In genomic region chr3:133943639-133944131, GRCh38 we compare ENCODE assay signal across 10 cellular contexts. TPM values are rescaled to one million over a fixed set of nuclear protein-coding genes. Genes with fewer than 3 reads are reported as not detected.
A peak's percentile ranks its signal among the peaks of the same experiment; 100 is the strongest.
DNase-seq lines count a peak whose midpoint lies in the region; ATAC-seq, FAIRE-seq and TF ChIP-seq lines count a peak whose summit lies in the region.
"Had no signal": no experiment of that assay in that cellular context is flagged by ENCODE, and none has a peak within 500 bp of the region (broad histone marks: within the 10 kb centered on the region; RNA-seq: fewer than 3 reads in every experiment).

No MANE protein-coding gene starts in this region.

- H3K27me3 ChIP-seq in HL-60 (ENCODE audit: insufficient read depth, poor library complexity, severe bottlenecking), result no peaks in the 10 kb centered on the region
- no peaks in the 10 kb centered on the region for H3K27me3 ChIP-seq in suprapubic skin

- no peak overlapping the region for H3K4me3 ChIP-seq in HL-60 (replicated peaks; ENCODE audit: insufficient read depth, low read length)
- H3K4me3 ChIP-seq in foreskin fibroblast (ENCODE audit: low read depth in 1 of 2, low read length in 2 of 2), result no peak overlapping the region
- H3K4me3 ChIP-seq in suprapubic skin, result no peak overlapping the region

- H3K9me3 ChIP-seq in T-helper 17 cell (ENCODE audit: control insufficient read depth, low read length, poor library complexity, severe bottlenecking), result no peaks in the 10 kb centered on the region
- H3K9me3 ChIP-seq in suprapubic skin, result no peaks in the 10 kb centered on the region

- peaks cover 11% of the 10 kb centered on the region for H3K4me1 Mint-ChIP-seq in T-helper 17 cell

- H3K27me3 Mint-ChIP-seq in T-helper 17 cell, result peaks cover 17% of the 10 kb centered on the region

- H3K27ac ChIP-seq in HL-60 (replicated peaks) (no peak overlapping the region), suprapubic skin (peak overlapping the region; percentile 79), substantia nigra (ENCODE audit: low read depth, low read length, poor library complexity, severe bottlenecking) (no peak overlapping the region)

- H3K36me3 Mint-ChIP-seq in T-helper 17 cell (ENCODE audit: low read depth), result no peaks in the 10 kb centered on the region

- no peaks in the 10 kb centered on the region for H3K36me3 ChIP-seq in suprapubic skin

- no peak overlapping the region for H3K4me3 Mint-ChIP-seq in T-helper 17 cell

- H3K27ac Mint-ChIP-seq in T-helper 17 cell, result peak overlapping the region; percentile 54

- TF ChIP-seq EP300 in suprapubic skin (IDR thresholded peaks at IDR 0.05), result no peak

- H3K4me1 ChIP-seq in suprapubic skin, result peaks cover 59% of the 10 kb centered on the region

- ATAC-seq in T-helper 17 cell, result no peak

- WGBS in suprapubic skin, result 47% methylated on average over 5 of the region's 5 CpGs

- TF ChIP-seq CTCF in HL-60 (IDR thresholded peaks at IDR 0.05; ENCODE audit: insufficient read depth, low read length) (no peak), foreskin fibroblast (IDR thresholded peaks at IDR 0.05; ENCODE audit: low read depth, low read length) (no peak), suprapubic skin (IDR thresholded peaks at IDR 0.05) (no peak)

- no peak for TF ChIP-seq POLR2A in suprapubic skin (IDR thresholded peaks at IDR 0.05)

- DNase-seq in HL-60 (ENCODE audit: low read depth in 1 of 2, low spot score in 1 of 2) (peak; percentile 75 to 83), T-helper 17 cell (no peak), foreskin fibroblast (peak; percentile 64 to 69), suprapubic skin (ENCODE audit: low spot score in 2 of 2) (peak; percentile 36 to 69), GM19239 (ENCODE audit: insufficient read length, low spot score) (no peak), nucleus accumbens (lab: John Stamatoyannopoulos, UW) (no peak), NCI-H1105 (lab: John Stamatoyannopoulos, UW) (no peak), substantia nigra (lab: John Stamatoyannopoulos, UW) (no peak)
- DNase-seq: activated naive CD4-positive, alpha-beta T cell treated with anti-CD3 and anti-CD28 coated beads, Interleukin-2, amount 50 U/mL, for 16 hours; NCI-H446 had no signal

- FAIRE-seq in GM19239 (lab: Jason Lieb, UNC), result no peak

RNA-seq across cellular contexts. Expression of gene RAB6B, which starts 48.0 kb away (rescaled TPM):
- total RNA-seq in T-helper 17 cell (1 to 10 TPM; 1.8 to 4.3 TPM), suprapubic skin (1 to 10 TPM in 1 of 4 donors, under 1 TPM in 3; 0.34 to 1.3 (median 0.83) TPM)

Comparison
In these comparisons a context has a peak if more than half of its experiments do, and no peak if none do; other contexts are left out.
1. DNase-seq: peak in HL-60 (2 of 2), foreskin fibroblast (2 of 2) and suprapubic skin (2 of 2); none in T-helper 17 cell (0 of 3), GM19239 (single experiment), nucleus accumbens (0 of 56), NCI-H1105 (single experiment) and substantia nigra (0 of 49).